ENCODE assay signal across 31 cellular contexts in the genomic region with DNA sequence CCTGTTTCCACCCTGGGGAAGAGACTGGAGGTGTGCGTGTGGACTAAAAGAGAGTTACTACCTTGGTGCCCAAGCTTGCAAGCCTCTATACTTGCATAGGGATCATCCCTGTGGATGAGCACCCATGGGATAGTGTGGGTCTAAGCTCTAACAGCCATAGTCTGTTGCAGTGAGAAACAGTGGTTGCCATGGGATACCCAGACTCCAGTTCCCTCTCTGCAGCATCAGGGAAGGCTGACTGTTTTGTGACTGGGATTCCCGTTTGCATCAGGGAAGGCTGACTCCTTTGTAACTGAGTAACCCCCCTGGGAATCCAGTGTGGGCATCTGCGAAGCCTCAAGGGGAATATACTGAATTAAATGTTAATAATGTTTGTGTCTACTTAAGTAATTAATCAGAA.
DNase-seq lines count a peak whose midpoint lies in the region; ATAC-seq and TF ChIP-seq lines count a peak whose summit lies in the region.
"Had no signal": no experiment of that assay in that cellular context is flagged by ENCODE, and none has a peak within 500 bp of the region (broad histone marks: within the 10 kb centered on the region; RNA-seq: fewer than 3 reads in every experiment).

No MANE protein-coding gene starts in this region.

- H3K27ac ChIP-seq in lower lobe of right lung: no peak overlapping the region
- H3K27ac ChIP-seq: dorsolateral prefrontal cortex, gastroesophageal sphincter, hepatocyte, HL-60, ovary, testis, WERI-Rb-1 had no signal

- TF ChIP-seq CTCF in BE2C (IDR thresholded peaks at IDR 0.05; ENCODE audit: low read depth, low read length) (no peak), lower lobe of right lung (IDR thresholded peaks at IDR 0.05) (no peak)

- DNase-seq in DMS53 (lab: John Stamatoyannopoulos, UW) (peak; percentile 1), DMS53 treated with DMSO at 0.1 percent for 48 hours (lab: John Stamatoyannopoulos, UW; ENCODE audit: unreplicated experiment) (no peak), BE2C (peak; percentile 74), RPMI7951 (ENCODE audit: low read depth) (peak; percentile 29), lower lobe of right lung (no peak), kidney glomerular epithelial cell (lab: John Stamatoyannopoulos, UW) (no peak)
- DNase-seq: 8988T; activated CD4-positive, alpha-beta T cell treated with anti-CD3 and anti-CD28 coated beads for 48 hours; activated effector memory CD4-positive, alpha-beta T cell treated with Interleukin-2 at 50 U/mL for 16 hours; CD4-positive, alpha-beta T cell; dorsolateral prefrontal cortex; mammary epithelial cell; NCI-H1436; NCI-H2081; NCI-H446; NK-92 treated with Interleukin-12 subunit alpha and Interleukin-12 subunit beta, amount 100 ng/mL, for 24 hours; ovary; PC-3; stimulated activated naive CD4-positive, alpha-beta T cell treated with Interleukin-2 at 50 U/mL for 16 hours; T-helper 9 cell; testis; WERI-Rb-1 had no signal

- H3K4me3 ChIP-seq in BE2C (ENCODE audit: low read depth, low read length): no peak overlapping the region
- no peak overlapping the region for H3K4me3 ChIP-seq in lower lobe of right lung
- H3K4me3 ChIP-seq: dorsolateral prefrontal cortex, gastroesophageal sphincter, HAP-1, hepatocyte, ovary, smooth muscle cell had no signal

- intact Hi-C loops in lower lobe of right lung (cut with DNase I): no loop called here

- no peaks in the 10 kb centered on the region for H3K27me3 ChIP-seq in BE2C
- H3K27me3 ChIP-seq in lower lobe of right lung (ENCODE audit: low read depth): no peaks in the 10 kb centered on the region
- H3K27me3 ChIP-seq: dorsolateral prefrontal cortex, gastroesophageal sphincter, hepatocyte, ovary, testis had no signal

- H3K9me3 ChIP-seq in BE2C: no peaks in the 10 kb centered on the region
- H3K9me3 ChIP-seq in lower lobe of right lung: no peaks in the 10 kb centered on the region
- H3K9me3 ChIP-seq: gastroesophageal sphincter, HAP-1, ovary, testis had no signal

- peak; percentile 9 to 13 for ATAC-seq in lower lobe of right lung
- no peak for ATAC-seq in GM19324 (IDR thresholded peaks at IDR 0.05; ENCODE audit: low FRiP score, unreplicated experiment)
- ATAC-seq in GM19455 (IDR thresholded peaks at IDR 0.05; ENCODE audit: unreplicated experiment): no peak
- ATAC-seq: activated naive CD4-positive, alpha-beta T cell treated with anti-CD3 and anti-CD28 coated beads, Interleukin-2, amount 50 U/mL, for 72 hours; gastroesophageal sphincter; PC-3; Right ventricle myocardium inferior had no signal

- H3K4me1 ChIP-seq in BE2C (peaks cover 19% of the 10 kb centered on the region), lower lobe of right lung (peaks cover 12% of the 10 kb centered on the region)
- H3K4me1 ChIP-seq: HAP-1, testis had no signal

- H3K36me3 ChIP-seq in BE2C: no peaks in the 10 kb centered on the region
- H3K36me3 ChIP-seq in lower lobe of right lung: no peaks in the 10 kb centered on the region
- H3K36me3 ChIP-seq: gastroesophageal sphincter, HAP-1, ovary, WERI-Rb-1 had no signal

Comparison
In these comparisons a context has a peak if more than half of its experiments do, and no peak if none do; other contexts are left out.
1. DNase-seq: peak in DMS53 (single experiment), BE2C (single experiment) and RPMI7951 (single experiment); none in DMS53 treated with DMSO at 0.1 percent for 48 hours (single experiment), lower lobe of right lung (single experiment) and kidney glomerular epithelial cell (single experiment).
2. ATAC-seq: peak in lower lobe of right lung (2 of 2); none in GM19324 (single experiment) and GM19455 (single experiment).